1 cellular context compared by ENCODE assay signal in the genomic region with DNA sequence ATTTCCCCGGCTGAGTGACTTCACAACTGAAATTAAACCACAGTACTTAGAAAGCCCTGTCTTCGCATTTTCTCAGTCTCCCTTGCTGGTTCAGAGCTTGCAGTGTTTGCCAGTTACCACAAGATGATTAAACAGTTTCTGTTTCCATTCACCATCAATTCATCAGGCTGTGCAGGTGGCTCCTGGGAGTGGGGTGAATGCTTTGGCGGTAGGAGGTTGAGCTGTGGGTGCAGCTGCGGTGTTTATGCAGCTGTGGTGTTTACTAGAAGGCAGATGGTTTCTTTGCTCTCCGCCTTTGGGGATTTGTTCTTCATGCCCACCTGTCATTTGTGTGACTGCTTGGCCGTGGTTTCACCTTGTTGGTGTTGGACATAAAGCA.
TF ChIP-seq lines count a peak whose summit lies in the region.

No MANE protein-coding gene starts in this region.

TF ChIP-seq in SK-N-SH, 30 proteins besides CTCF, POLR2A, EP300 and RAD21 (continued from another document):
- TF ChIP-seq, protein P1, sequence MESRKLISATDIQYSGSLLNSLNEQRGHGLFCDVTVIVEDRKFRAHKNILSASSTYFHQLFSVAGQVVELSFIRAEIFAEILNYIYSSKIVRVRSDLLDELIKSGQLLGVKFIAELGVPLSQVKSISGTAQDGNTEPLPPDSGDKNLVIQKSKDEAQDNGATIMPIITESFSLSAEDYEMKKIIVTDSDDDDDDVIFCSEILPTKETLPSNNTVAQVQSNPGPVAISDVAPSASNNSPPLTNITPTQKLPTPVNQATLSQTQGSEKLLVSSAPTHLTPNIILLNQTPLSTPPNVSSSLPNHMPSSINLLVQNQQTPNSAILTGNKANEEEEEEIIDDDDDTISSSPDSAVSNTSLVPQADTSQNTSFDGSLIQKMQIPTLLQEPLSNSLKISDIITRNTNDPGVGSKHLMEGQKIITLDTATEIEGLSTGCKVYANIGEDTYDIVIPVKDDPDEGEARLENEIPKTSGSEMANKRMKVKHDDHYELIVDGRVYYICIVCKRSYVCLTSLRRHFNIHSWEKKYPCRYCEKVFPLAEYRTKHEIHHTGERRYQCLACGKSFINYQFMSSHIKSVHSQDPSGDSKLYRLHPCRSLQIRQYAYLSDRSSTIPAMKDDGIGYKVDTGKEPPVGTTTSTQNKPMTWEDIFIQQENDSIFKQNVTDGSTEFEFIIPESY (IDR thresholded peaks at IDR 0.05; ENCODE audit: borderline replicate concordance, low read depth), result no peak
- TF ChIP-seq JUND (IDR thresholded peaks at IDR 0.05) (no peak), FOXM1 (IDR thresholded peaks at IDR 0.05; ENCODE audit: low read depth) (no peak), RCOR1 (IDR thresholded peaks at IDR 0.05; ENCODE audit: low read length) (no peak), FOSL2 (IDR thresholded peaks at IDR 0.05; ENCODE audit: borderline replicate concordance, low read depth) (no peak), POLR2AphosphoS5 (IDR thresholded peaks at IDR 0.05; ENCODE audit: low read depth, low read length) (no peak), YY1 (IDR thresholded peaks at IDR 0.05; ENCODE audit: low read depth) (no peak), RFX5 (IDR thresholded peaks at IDR 0.05; ENCODE audit: low read length) (no peak)
